11 cellular contexts compared by ENCODE assay signal in the genomic region with DNA sequence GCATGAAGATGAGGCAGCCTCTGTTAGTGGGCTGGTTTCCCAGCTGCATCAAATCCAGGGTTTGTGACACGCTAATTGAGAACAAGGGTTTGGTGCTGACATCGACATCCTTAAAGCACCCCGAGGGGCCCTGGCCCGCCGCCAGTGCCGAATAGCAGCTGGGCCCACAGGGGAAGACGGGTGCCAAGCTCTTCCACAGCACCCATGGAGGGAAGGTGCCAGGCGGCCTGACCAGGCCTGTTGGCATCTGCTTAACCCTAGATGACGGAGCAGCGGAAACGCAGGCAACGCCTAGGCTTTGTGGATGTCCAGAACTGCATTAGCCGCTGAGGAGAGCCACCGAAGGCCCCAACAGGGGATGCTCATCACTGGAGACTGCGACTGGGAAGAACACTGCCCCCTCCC. TPM values are rescaled to one million over a fixed set of nuclear protein-coding genes. Genes with fewer than 3 reads are reported as not detected.
DNase-seq lines count a peak whose midpoint lies in the region; ATAC-seq and TF ChIP-seq lines count a peak whose summit lies in the region.
"Had no signal": no experiment of that assay in that cellular context is flagged by ENCODE, and none has a peak within 500 bp of the region (broad histone marks: within the 10 kb centered on the region; RNA-seq: fewer than 3 reads in every experiment).

No MANE protein-coding gene starts in this region.

- H3K9me3 Mint-ChIP-seq in CD8-positive, alpha-beta T cell, result no peaks in the 10 kb centered on the region
- no peaks in the 10 kb centered on the region for H3K9me3 Mint-ChIP-seq in chondrocyte (ENCODE audit: low read depth)

- H3K27me3 Mint-ChIP-seq in CD8-positive, alpha-beta T cell (ENCODE audit: low read depth), result no peaks in the 10 kb centered on the region
- no peaks in the 10 kb centered on the region for H3K27me3 Mint-ChIP-seq in chondrocyte (ENCODE audit: low read depth)

- intact Hi-C loops in CD8-positive, alpha-beta T cell (cut with DNase I, micrococcal nuclease), result loop anchor here (5.0 to 10.0 kb wide), 5 partner anchors 61 to 301 kb away; partner anchors contain the start of genes KIFC1 (in 1 of the 2), SYNGAP1 (in 1 of the 2) and ZBTB9 (in 1 of the 2)

- peak overlapping the region; percentile 5 for H3K4me3 Mint-ChIP-seq in CD8-positive, alpha-beta T cell
- H3K4me3 Mint-ChIP-seq in chondrocyte (ENCODE audit: unreplicated experiment), result no peak overlapping the region

- H3K9me3 ChIP-seq in CD8-positive, alpha-beta T cell (ENCODE audit: low read length), result no peaks in the 10 kb centered on the region
- no peaks in the 10 kb centered on the region for H3K9me3 ChIP-seq in osteoblast (ENCODE audit: low read depth, low read length)

- no peaks in the 10 kb centered on the region for H3K27me3 ChIP-seq in CD8-positive, alpha-beta T cell (ENCODE audit: insufficient read depth, low read length)
- H3K27me3 ChIP-seq in osteoblast (ENCODE audit: insufficient read depth, low read length), result no peaks in the 10 kb centered on the region

- H3K4me1 Mint-ChIP-seq in CD8-positive, alpha-beta T cell (ENCODE audit: low read depth), result peaks cover 68% of the 10 kb centered on the region
- peaks cover 60% of the 10 kb centered on the region for H3K4me1 Mint-ChIP-seq in chondrocyte (ENCODE audit: low read depth)

- peaks cover 61% of the 10 kb centered on the region for H3K36me3 Mint-ChIP-seq in CD8-positive, alpha-beta T cell
- H3K36me3 Mint-ChIP-seq in chondrocyte (ENCODE audit: low read depth), result peaks cover 4% of the 10 kb centered on the region

- peaks cover 68% of the 10 kb centered on the region for H3K4me1 ChIP-seq in CD8-positive, alpha-beta T cell (ENCODE audit: insufficient read depth, low read length)
- H3K4me1 ChIP-seq in osteoblast (ENCODE audit: insufficient read depth, low read length), result peaks cover 47% of the 10 kb centered on the region

- H2AFZ ChIP-seq in osteoblast (ENCODE audit: low read length), result no peak overlapping the region

- no peak for ATAC-seq in CD8-positive, alpha-beta T cell
- ATAC-seq in HG02840 (IDR thresholded peaks at IDR 0.05; ENCODE audit: low FRiP score, unreplicated experiment), result no peak

- DNase-seq in CD8-positive, alpha-beta T cell, result no peak
- peak; percentile 38 to 42 for DNase-seq in NCI-H446 (lab: John Stamatoyannopoulos, UW)
- DNase-seq in chondrocyte (ENCODE audit: low spot score), result no peak
- no peak for DNase-seq in osteoblast (ENCODE audit: insufficient read length, low spot score, missing footprints)
- no peak for DNase-seq in UCSD-AML1 (lab: John Stamatoyannopoulos, UW; ENCODE audit: unreplicated experiment)
- DNase-seq in MV-4-11 (lab: John Stamatoyannopoulos, UW), result no peak
- DNase-seq in activated CD8-positive, alpha-beta memory T cell treated with anti-CD3 and anti-CD28 coated beads for 24 hours, result no peak
- DNase-seq: activated gamma-delta T cell treated with Interleukin-2 at 50 U/mL for 16 hours, SHP77 treated with DMSO at 0.1 percent for 48 hours had no signal

- POLR2A ChIA-PET in CD8-positive, alpha-beta T cell (lab: Charles Lee), result interaction anchor here (0.8 to 3.9 kb wide), 4 partner anchors 15 to 116 kb away, joined by 3 to 18 read pairs (median 6); partner anchors contain the start of genes BAK1, ITPR3 and UQCC2

- H3K4me2 ChIP-seq in osteoblast (ENCODE audit: insufficient read depth, low read length), result no peak overlapping the region

- CTCF ChIA-PET in CD8-positive, alpha-beta T cell (lab: Charles Lee), result interaction anchor here (0.8 to 2.2 kb wide), 3 partner anchors 14 to 108 kb away, joined by 3 to 10 read pairs (median 3); partner anchors contain the start of gene UQCC2

- H3K27ac ChIP-seq in CD8-positive, alpha-beta T cell (ENCODE audit: low read depth, low read length), result peak overlapping the region; percentile 37
- H3K27ac ChIP-seq in osteoblast (ENCODE audit: low read depth, low read length), result peak overlapping the region; percentile 71

- peaks cover 9% of the 10 kb centered on the region for H3K79me2 ChIP-seq in osteoblast (ENCODE audit: insufficient read depth, low read length)

- no peak for TF ChIP-seq CTCF in CD8-positive, alpha-beta T cell (IDR thresholded peaks at IDR 0.05)
- TF ChIP-seq CTCF in chondrocyte (IDR thresholded peaks at IDR 0.05) (no peak), osteoblast (IDR thresholded peaks at IDR 0.05; ENCODE audit: extremely low read depth, low read depth, low read length) (no peak)

- H3K36me3 ChIP-seq in CD8-positive, alpha-beta T cell (ENCODE audit: insufficient read depth, low read length), result peaks cover 27% of the 10 kb centered on the region
- peaks cover 61% of the 10 kb centered on the region for H3K36me3 ChIP-seq in osteoblast (ENCODE audit: insufficient read depth, low read length)

- H4K20me1 ChIP-seq in osteoblast (ENCODE audit: insufficient read depth, low read length), result no peaks in the 10 kb centered on the region

- H3K27ac Mint-ChIP-seq in CD8-positive, alpha-beta T cell, result peak overlapping the region; percentile 97
- H3K27ac Mint-ChIP-seq in chondrocyte (ENCODE audit: unreplicated experiment), result peak overlapping the region; percentile 97

- H3K4me3 ChIP-seq in CD8-positive, alpha-beta T cell (ENCODE audit: low read depth, low read length), result no peak overlapping the region
- no peak overlapping the region for H3K4me3 ChIP-seq in osteoblast (ENCODE audit: insufficient read depth, low read length)

RNA-seq across cellular contexts. Expression of gene UQCC2, which starts 16.0 kb away (rescaled TPM):
- 1 to 10 TPM; 6.2 to 6.8 TPM for total RNA-seq in CD8-positive, alpha-beta T cell
- 64.5 to 80.2 TPM (median 67.6 TPM) in 3 replicates for total RNA-seq in chondrocyte
- total RNA-seq in osteoblast, result 15.2 and 20.0 TPM in 2 replicates

RNA-seq across cellular contexts. Expression of gene IP6K3, which starts 51.3 kb away (rescaled TPM):
- total RNA-seq in CD8-positive, alpha-beta T cell, result not detected
- total RNA-seq in chondrocyte (6.1 to 9.0 TPM (median 6.5 TPM) in 3 replicates), osteoblast (under 0.01 and 0.29 TPM in 2 replicates)
- total RNA-seq: M059J had no signal

Comparison
In these comparisons a context has a peak if more than half of its experiments do, and no peak if none do; other contexts are left out.
1. DNase-seq: peak in NCI-H446 (2 of 2); none in CD8-positive, alpha-beta T cell (0 of 7), chondrocyte (single experiment), osteoblast (single experiment), UCSD-AML1 (single experiment), MV-4-11 (single experiment) and activated CD8-positive, alpha-beta memory T cell treated with anti-CD3 and anti-CD28 coated beads for 24 hours (single experiment).